8 cellular contexts compared by ENCODE assay signal in the genomic region with DNA sequence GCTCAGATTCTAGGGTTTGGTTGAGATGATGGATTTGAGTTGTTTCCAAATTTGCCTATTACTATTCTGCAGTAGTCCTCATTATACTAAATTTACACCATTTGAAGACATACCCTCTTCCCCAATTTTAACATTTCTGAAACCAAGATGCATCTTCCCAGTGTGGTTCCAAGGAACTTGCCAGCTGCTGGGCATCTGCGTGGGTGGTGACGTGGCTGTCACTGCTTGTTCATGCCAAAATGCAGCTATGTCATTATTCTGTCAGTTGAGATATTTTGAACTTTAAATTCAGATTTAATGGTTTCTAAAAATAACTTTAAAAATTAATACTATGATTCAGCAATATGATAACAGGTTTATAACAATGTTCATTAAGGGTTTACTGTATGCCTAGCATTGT. TPM values are rescaled to one million over a fixed set of nuclear protein-coding genes. Genes with fewer than 3 reads are reported as not detected.
DNase-seq lines count a peak whose midpoint lies in the region; ATAC-seq lines count a peak whose summit lies in the region.
"Had no signal": no experiment of that assay in that cellular context is flagged by ENCODE, and none has a peak within 500 bp of the region (broad histone marks: within the 10 kb centered on the region; RNA-seq: fewer than 3 reads in every experiment).

No MANE protein-coding gene starts in this region.

- DNase-seq in G401 (ENCODE audit: low spot score) = peak; percentile 12
- no peak for DNase-seq in SJCRH30
- DNase-seq in fibroblast of peridontal ligament (ENCODE audit: extremely low read depth) = peak; percentile 16
- DNase-seq in skeletal muscle cell (ENCODE audit: low read depth) = no peak
- no peak for DNase-seq in NCI-H187 treated with DMSO at 0.1 percent for 48 hours (lab: John Stamatoyannopoulos, UW)

- ATAC-seq in HG02981 (IDR thresholded peaks at IDR 0.05; ENCODE audit: unreplicated experiment) (no peak), GM21447 (IDR thresholded peaks at IDR 0.05; ENCODE audit: unreplicated experiment) (no peak)

- peaks cover 4% of the 10 kb centered on the region for H3K9me3 ChIP-seq in SJCRH30 (replicated peaks)

- in situ Hi-C loops in G401 (cut with HindIII; ENCODE audit: low sequenced_read_pairs) = no loop called here

- H3K4me3 ChIP-seq in SJCRH30 = peak overlapping the region; percentile 76
- peak overlapping the region; percentile 70 for H3K4me3 ChIP-seq in skeletal muscle cell (ENCODE audit: low read depth, low read length)

- H3K27ac ChIP-seq in SJCRH30 = no peak overlapping the region
- H3K27ac ChIP-seq: foreskin keratinocyte had no signal

- peaks cover 24% of the 10 kb centered on the region for H3K36me3 ChIP-seq in SJCRH30

- no peaks in the 10 kb centered on the region for H3K27me3 ChIP-seq in SJCRH30
- H3K27me3 ChIP-seq: foreskin keratinocyte had no signal

- no peaks in the 10 kb centered on the region for H3K4me1 ChIP-seq in SJCRH30
- H3K4me1 ChIP-seq: foreskin keratinocyte had no signal

RNA-seq across cellular contexts. Expression of a gene that starts 1.2 kb away (rescaled TPM):
- not detected in 2 replicates for total RNA-seq in G401 (2014; rRNA removed; shearing (Covaris generic))
- 10.5 and 11.7 TPM in 2 replicates for total RNA-seq in SJCRH30 (2014; rRNA removed; shearing (Covaris generic))

RNA-seq across cellular contexts. Expression of a gene that starts 28.0 kb away (rescaled TPM):
- total RNA-seq in G401 (2014; rRNA removed; shearing (Covaris generic)) = 2.8 and 3.0 TPM in 2 replicates
- total RNA-seq in SJCRH30 (2014; rRNA removed; shearing (Covaris generic)) = 6.2 and 8.2 TPM in 2 replicates

RNA-seq across cellular contexts. Expression of a gene that starts 30.3 kb away (rescaled TPM):
- total RNA-seq in G401 (2014; rRNA removed; shearing (Covaris generic)) = 3.5 and 9.9 TPM in 2 replicates
- 22.7 and 25.6 TPM in 2 replicates for total RNA-seq in SJCRH30 (2014; rRNA removed; shearing (Covaris generic))

RNA-seq across cellular contexts. Expression of a gene that starts 53.2 kb away (rescaled TPM):
- total RNA-seq in G401 (2014; rRNA removed; shearing (Covaris generic)) = 14.1 and 15.9 TPM in 2 replicates
- 9.6 and 10.5 TPM in 2 replicates for total RNA-seq in SJCRH30 (2014; rRNA removed; shearing (Covaris generic))

Comparison
In these comparisons a context has a peak if more than half of its experiments do, and no peak if none do; other contexts are left out.
1. DNase-seq: peak in G401 (single experiment) and fibroblast of peridontal ligament (single experiment); none in SJCRH30 (0 of 2), skeletal muscle cell (single experiment) and NCI-H187 treated with DMSO at 0.1 percent for 48 hours (single experiment).
2. RNA of a gene that starts 1.2 kb away (total RNA-seq): 10.5 to 11.7 TPM in SJCRH30; not detected in G401; every median in the first group is over 10 times any median in the second.